In the genomic region with DNA sequence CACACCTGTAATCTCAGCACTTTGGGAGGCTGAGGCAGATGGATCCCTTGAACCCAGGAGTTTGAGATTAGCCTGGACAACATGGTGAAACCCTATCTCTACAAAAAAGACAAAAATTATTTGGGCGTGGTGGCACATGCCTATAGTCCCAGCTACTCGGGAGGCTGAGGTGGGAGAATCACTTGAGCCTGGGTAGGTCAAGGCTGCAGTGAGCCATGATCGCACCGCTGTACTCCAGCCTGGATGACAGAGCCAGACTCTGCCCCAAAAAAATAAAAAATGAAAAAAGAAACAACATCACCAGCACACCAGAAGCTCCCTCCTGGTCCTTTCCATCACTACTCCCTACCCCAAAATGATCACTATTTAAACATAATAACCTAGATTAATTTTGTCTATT, we compare ENCODE assay signal across 1 cellular context.
TF ChIP-seq lines count a peak whose summit lies in the region.

No MANE protein-coding gene starts in this region.

TF ChIP-seq in endothelial cell of umbilical vein, 7 proteins besides CTCF, POLR2A, EP300 and RAD21 (continued from another document):
- TF ChIP-seq MAX (IDR thresholded peaks at IDR 0.05; ENCODE audit: insufficient read depth, insufficient read length) (no peak), FOS (IDR thresholded peaks at IDR 0.05; ENCODE audit: borderline replicate concordance, insufficient read depth, low read length) (no peak), MYC (IDR thresholded peaks at IDR 0.05; ENCODE audit: low read depth, low read length) (no peak), GATA2 (IDR thresholded peaks at IDR 0.05; ENCODE audit: insufficient read depth, insufficient read length, low read depth, low read length) (no peak), POLR2AphosphoS5 (IDR thresholded peaks at IDR 0.05; ENCODE audit: insufficient read depth, low read depth, low read length) (no peak)
